Comparison of ENCODE assay signal across 25 cellular contexts in genomic region chr11:11758603-11759196, GRCh38.
"Had no signal": no experiment of that assay in that cellular context is flagged by ENCODE, and none has a peak within 500 bp of the region (broad histone marks: within the 10 kb centered on the region; RNA-seq: fewer than 3 reads in every experiment).

No MANE protein-coding gene starts in this region.

- H2AFZ ChIP-seq: hepatocyte had no signal

- H3K36me3 ChIP-seq: left ventricle myocardium inferior, pancreas, prostate gland, stomach, thyroid gland, transverse colon, upper lobe of left lung had no signal

- H3K27ac ChIP-seq: hepatocyte, left ventricle myocardium inferior, pancreas, prostate gland, skin epidermis, stomach, testis, thyroid gland, transverse colon, upper lobe of left lung had no signal

- H3K4me2 ChIP-seq: hepatocyte had no signal

- H3K27me3 ChIP-seq: pancreas, testis, thyroid gland, upper lobe of left lung had no signal

- H3K4me1 ChIP-seq: left ventricle myocardium inferior, pancreas, prostate gland, stomach, testis, thyroid gland, transverse colon, upper lobe of left lung had no signal

- DNase-seq: islet precursor cell; left ventricle myocardium inferior; mesendoderm; naive B cell; natural killer cell; nucleus accumbens; pancreas; posterior cingulate gyrus; right cardiac atrium; stimulated activated CD4-positive, alpha-beta T cell treated with anti-CD3 and anti-CD28 coated beads, Interleukin-12 subunit alpha, Interleukin-12 subunit beta, amount 100 ng/mL, for 4 hours; stimulated activated CD4-positive, alpha-beta T cell treated with anti-CD3 and anti-CD28 coated beads, Interleukin-15, amount 100 ng/mL, for 24 hours; stimulated activated CD4-positive, alpha-beta T cell treated with anti-CD3 and anti-CD28 coated beads, Interleukin-2, amount 100 ng/mL, for 24 hours; stimulated activated CD4-positive, alpha-beta T cell treated with anti-CD3 and anti-CD28 coated beads, Interleukin-4, amount 100 ng/mL, for 1 hour; stimulated activated naive B cell treated with anti-CD40 and anti-IgM and Interleukin-4, amounts not matched to agents 10 μg/mL and 1 μg/mL and 100 μg/mL, for 72 hours; stimulated activated naive CD8-positive, alpha-beta T cell treated with anti-CD3 and anti-CD28 coated beads, Interleukin-15, Interleukin-2, amounts not matched to agents 100 U/mL and 50 U/mL, for 24 hours; stomach; testis; thyroid gland; transverse colon; upper lobe of left lung had no signal

- H3K9me3 ChIP-seq: left ventricle myocardium inferior, pancreas, prostate gland, stomach, testis, thyroid gland, transverse colon, upper lobe of left lung had no signal

- ATAC-seq: natural killer cell; pancreas; right cardiac atrium; sciatic nerve; stimulated activated naive B cell treated with anti-CD40 and anti-IgM and Interleukin-4, amounts not matched to agents 10 μg/mL and 1 μg/mL and 100 μg/mL, for 72 hours; stimulated activated naive CD8-positive, alpha-beta T cell treated with anti-CD3 and anti-CD28 coated beads, Interleukin-15, Interleukin-2, amounts not matched to agents 100 U/mL and 50 U/mL, for 24 hours had no signal

- H3K79me2 ChIP-seq: hepatocyte had no signal

- H3K4me3 ChIP-seq: hepatocyte, left ventricle myocardium inferior, lung, pancreas, prostate gland, skin epidermis, stomach, testis, thyroid gland, transverse colon, upper lobe of left lung had no signal
